8 cellular contexts compared by ENCODE assay signal in genomic region chr3:10026084-10026890, GRCh38. TPM values are rescaled to one million over a fixed set of nuclear protein-coding genes. Genes with fewer than 3 reads are reported as not detected.
A peak's percentile ranks its signal among the peaks of the same experiment; 100 is the strongest.
DNase-seq lines count a peak whose midpoint lies in the region; ATAC-seq and TF ChIP-seq lines count a peak whose summit lies in the region.

Gene FANCD2 (plus strand): TSS chr3:10026437. CDS start chr3:10028658, 2,221 bp downstream.

- no peak for TF ChIP-seq CTCF in GM13976 (IDR thresholded peaks at IDR 0.05; ENCODE audit: borderline replicate concordance, control extremely low read depth, extremely low read depth, insufficient read depth, missing control alignments)
- peak in 4 of 6 experiments; percentile 8 to 25 (median 18) for TF ChIP-seq CTCF in adrenal gland (IDR thresholded peaks at IDR 0.05)
- no peak for TF ChIP-seq CTCF in heart left ventricle (IDR thresholded peaks at IDR 0.05)
- TF ChIP-seq CTCF in upper lobe of left lung (IDR thresholded peaks at IDR 0.05) = peak in 3 of 6 experiments; percentile 24 to 38 (median 35)

- intact Hi-C loops in adrenal gland (cut with DNase I) (no loop called here), heart left ventricle (cut with DNase I) (loop anchor here in 5 of 10 donors (2.0 to 10.0 kb wide), 4 partner anchors 39 to 91 kb away; partner anchors contain the start of genes EMC3 (in 3 of the 5) and BRK1 (in 2 of the 5)), posterior vena cava (cut with DNase I) (no loop called here)

- ATAC-seq in HG02623 (IDR thresholded peaks at IDR 0.05; ENCODE audit: unreplicated experiment) = peak; percentile 92
- peak; percentile 89 to 99 (median 96) for ATAC-seq in heart left ventricle
- ATAC-seq in upper lobe of left lung (ENCODE audit: low FRiP score in 2 of 2) = peak; percentile 90 to 98

- WGBS in adrenal gland, 4 donors = 0 to 1% (median 0%) methylated on average over 21 to 61 of the region's 61 CpGs
- WGBS in heart left ventricle, 4 donors = 0 to 1% (median 1%) methylated on average over 48 to 61 of the region's 61 CpGs
- WGBS in upper lobe of left lung, 2 donors = 0% methylated on average over 16 to 57 of the region's 61 CpGs

- DNase-seq in GM13976 (ENCODE audit: low spot score) (peak; percentile 90), NCI-H1092 treated with DMSO at 0.1 percent for 48 hours (lab: John Stamatoyannopoulos, UW) (peak; percentile 51), T-helper 1 cell (peak; percentile 74 to 92 (median 85)), adrenal gland (peak; percentile 86 to 95 (median 91)), heart left ventricle (peak; percentile 86 to 95 (median 90)), posterior vena cava (ENCODE audit: low spot score) (peak; percentile 97), upper lobe of left lung (peak; percentile 84 to 99)

- H3K4me3 ChIP-seq in adrenal gland (peak within 1 kb of the TSS; percentile 20 to 79 (median 70)), heart left ventricle (peak within 1 kb of the TSS; percentile 61 to 97 (median 82)), upper lobe of left lung (peak within 1 kb of the TSS; percentile 63 to 96 (median 78))

- TF ChIP-seq POLR2A in adrenal gland (IDR thresholded peaks at IDR 0.05) = peak; percentile 53 to 81
- peak in 1 of 2 donors; percentile 66 for TF ChIP-seq POLR2A in heart left ventricle (IDR thresholded peaks at IDR 0.05)
- peak in 3 of 4 donors; percentile 41 to 89 (median 63) for TF ChIP-seq POLR2A in upper lobe of left lung (IDR thresholded peaks at IDR 0.05)

- H3K27me3 ChIP-seq in adrenal gland = no peaks in the 10 kb centered on the region
- no peaks in the 10 kb centered on the region for H3K27me3 ChIP-seq in heart left ventricle
- no peaks in the 10 kb centered on the region for H3K27me3 ChIP-seq in upper lobe of left lung

- no peaks in the 10 kb centered on the region for H3K9me3 ChIP-seq in adrenal gland (replicated peaks in 1 of 3)
- H3K9me3 ChIP-seq in heart left ventricle = no peaks in the 10 kb centered on the region
- no peaks in the 10 kb centered on the region for H3K9me3 ChIP-seq in upper lobe of left lung

- peak within 1 kb of the TSS in 4 of 5 donors; percentile 39 to 86 (median 68) for H3K27ac ChIP-seq in adrenal gland
- H3K27ac ChIP-seq in heart left ventricle = peak within 1 kb of the TSS in 11 of 12 donors; percentile 68 to 86 (median 76)
- H3K27ac ChIP-seq in upper lobe of left lung = peak within 1 kb of the TSS; percentile 53 to 90 (median 84)

- peaks cover 13 to 31% of the 10 kb centered on the region in 2 donors for H3K4me1 ChIP-seq in adrenal gland (replicated peaks in 1 of 2)
- H3K4me1 ChIP-seq in heart left ventricle = peaks cover 0 to 32% (median 20%) of the 10 kb centered on the region in 12 donors
- peaks cover 24 to 33% (median 27%) of the 10 kb centered on the region in 4 donors for H3K4me1 ChIP-seq in upper lobe of left lung

- peak in 1 of 4 donors; percentile 34 for TF ChIP-seq EP300 in upper lobe of left lung (IDR thresholded peaks at IDR 0.05)

- peaks cover 0 to 9% of the 10 kb centered on the region in 2 donors for H3K36me3 ChIP-seq in adrenal gland (replicated peaks in 1 of 2)
- H3K36me3 ChIP-seq in heart left ventricle = peaks cover 0 to 28% (median 25%) of the 10 kb centered on the region in 9 donors
- H3K36me3 ChIP-seq in upper lobe of left lung = peaks cover 0 to 27% (median 15%) of the 10 kb centered on the region in 4 donors

- in situ Hi-C loops in GM13976 (cut with MboI; ENCODE audit: low sequenced_read_pairs, unreplicated experiment) = no loop called here

RNA-seq across cellular contexts. Expression of gene FANCD2, which starts in this region (rescaled TPM):
- total RNA-seq in adrenal gland (1 to 10 TPM in 6 of 8 donors, under 1 TPM in 2; 0.48 to 6.9 (median 2.4) TPM), heart left ventricle (1 to 10 TPM in 4 of 9 donors, under 1 TPM in 5; 0.12 to 4.4 (median 0.97) TPM), posterior vena cava (1 to 10 TPM; 3.3 to 3.4 TPM), upper lobe of left lung (10 to 100 TPM in 1 of 6 donors, 1 to 10 TPM in 5; 3.0 to 23.0 (median 5.8) TPM)
- polyA plus RNA-seq in adrenal gland (1 to 10 TPM; 1.2 to 3.8 (median 2.5) TPM), heart left ventricle (under 1 TPM; 0.62 to 0.80 TPM)

Comparison
In these comparisons a context has a peak if more than half of its experiments do, and no peak if none do; other contexts are left out.
1. Peak in every context shown above with its lines: DNase-seq, ATAC-seq, H3K4me3 ChIP-seq and H3K27ac ChIP-seq.
2. CTCF ChIP-seq: peak in adrenal gland (4 of 6); none in GM13976 (single experiment) and heart left ventricle (0 of 12).